11 cellular contexts compared by ENCODE assay signal in the genomic region with DNA sequence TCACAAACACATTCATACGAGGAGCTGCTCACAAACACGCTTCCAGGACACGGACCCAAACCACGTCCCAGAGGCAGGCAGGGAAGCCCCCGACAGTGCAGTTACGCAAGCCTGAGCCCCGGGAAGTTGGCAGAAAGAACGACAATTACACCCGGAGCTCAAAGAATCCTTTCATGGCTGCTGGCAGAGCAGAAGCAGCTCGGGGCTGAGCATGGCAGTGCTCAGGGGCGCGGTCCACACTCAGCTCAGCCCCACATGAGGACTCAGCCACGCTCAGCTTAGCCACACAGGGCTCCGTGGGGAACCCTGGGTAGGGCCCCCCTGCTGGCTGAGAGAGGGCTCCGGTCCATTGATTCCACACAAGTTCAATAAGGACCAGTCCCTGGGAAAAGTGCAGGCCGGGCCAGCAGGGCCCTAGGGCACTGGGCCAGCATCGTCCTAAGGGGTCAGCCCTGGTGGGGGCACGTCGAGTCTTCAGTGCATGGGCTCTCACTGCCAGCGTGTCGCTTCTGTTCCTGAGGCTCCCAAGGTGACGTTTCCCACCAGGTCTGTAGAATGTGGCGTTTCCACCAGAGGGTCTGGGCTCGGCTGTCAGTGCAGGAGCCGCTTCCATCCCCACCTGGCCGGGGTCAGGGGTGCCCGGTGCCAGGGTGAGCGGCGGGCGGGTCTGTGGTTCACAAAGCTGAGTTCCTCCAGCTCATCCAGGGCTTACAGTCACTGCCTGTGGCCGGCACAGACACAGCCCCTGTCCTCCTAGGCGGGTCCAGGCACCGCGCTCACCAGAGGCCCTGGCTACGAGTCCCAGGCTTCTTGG. TPM values are rescaled to one million over a fixed set of nuclear protein-coding genes. Genes with fewer than 3 reads are reported as not detected.
DNase-seq lines count a peak whose midpoint lies in the region; ATAC-seq and TF ChIP-seq lines count a peak whose summit lies in the region.
"Had no signal": no experiment of that assay in that cellular context is flagged by ENCODE, and none has a peak within 500 bp of the region (broad histone marks: within the 10 kb centered on the region; RNA-seq: fewer than 3 reads in every experiment).

No MANE protein-coding gene starts in this region.

- CTCF ChIA-PET in activated CD8-positive, alpha-beta T cell treated with anti-CD3 and anti-CD28 coated beads, Interleukin-2, amount 10 ng/mL, durations not matched to agents 7 days and 5 days (lab: Charles Lee), result no interaction called here
- CTCF ChIA-PET in activated CD8-positive, alpha-beta T cell treated with anti-CD3 and anti-CD28 coated beads for 36 hours (lab: Charles Lee), result interaction anchor here (1.5 kb wide), 1 partner anchor 15 kb away, joined by 3 read pairs; no protein-coding TSS in a partner anchor

- peaks cover 14% of the 10 kb centered on the region for H3K79me2 ChIP-seq in trophoblast cell (ENCODE audit: control insufficient read depth, insufficient read depth, low read length, poor library complexity)

- H3K27me3 Mint-ChIP-seq in activated CD8-positive, alpha-beta T cell treated with anti-CD3 and anti-CD28 coated beads, Interleukin-2, amount 10 ng/mL, durations not matched to agents 7 days and 5 days (ENCODE audit: low read depth), result peaks cover 2% of the 10 kb centered on the region
- no peaks in the 10 kb centered on the region for H3K27me3 Mint-ChIP-seq in activated CD8-positive, alpha-beta T cell treated with anti-CD3 and anti-CD28 coated beads for 36 hours
- peaks cover 5% of the 10 kb centered on the region for H3K27me3 Mint-ChIP-seq in glutamatergic neuron (ENCODE audit: unreplicated experiment)

- H3K27ac ChIP-seq in trophoblast cell (ENCODE audit: low read depth, low read length) (no peak overlapping the region), upper lobe of right lung (peak overlapping the region; percentile 36)

- no peak overlapping the region for H3K23ac ChIP-seq in trophoblast cell (ENCODE audit: low read length)

- H3K14ac ChIP-seq in trophoblast cell (ENCODE audit: low read length), result no peak overlapping the region

- H2AK5ac ChIP-seq in trophoblast cell (ENCODE audit: low read length), result peak overlapping the region; percentile 16

- no peak overlapping the region for H4K12ac ChIP-seq in trophoblast cell (ENCODE audit: low read depth, low read length)

- intact Hi-C loops in activated CD8-positive, alpha-beta T cell treated with anti-CD3 and anti-CD28 coated beads for 36 hours (cut with micrococcal nuclease), result no loop called here
- intact Hi-C loops in upper lobe of right lung (cut with DNase I), result no loop called here

- H3K4ac ChIP-seq in trophoblast cell (ENCODE audit: low read depth, low read length), result no peak overlapping the region

- no peak for ATAC-seq in activated CD8-positive, alpha-beta T cell treated with anti-CD3 and anti-CD28 coated beads, Interleukin-2, amount 10 ng/mL, durations not matched to agents 7 days and 5 days
- ATAC-seq in activated CD8-positive, alpha-beta T cell treated with anti-CD3 and anti-CD28 coated beads for 36 hours, result no peak
- no peak for ATAC-seq in upper lobe of right lung

- no peak overlapping the region for H3K18ac ChIP-seq in trophoblast cell (ENCODE audit: low read length)

- H3K4me3 ChIP-seq in trophoblast cell (ENCODE audit: low read depth, low read length) (no peak overlapping the region), upper lobe of right lung (no peak overlapping the region)
- H3K4me3 ChIP-seq: HAP-1 had no signal

- H3K9me3 ChIP-seq in trophoblast cell (ENCODE audit: insufficient read depth, low read depth, low read length), result no peaks in the 10 kb centered on the region
- H3K9me3 ChIP-seq in upper lobe of right lung, result no peaks in the 10 kb centered on the region
- H3K9me3 ChIP-seq: HAP-1 had no signal

- TF ChIP-seq CTCF in activated CD8-positive, alpha-beta T cell treated with anti-CD3 and anti-CD28 coated beads for 36 hours (IDR thresholded peaks at IDR 0.05), result no peak
- TF ChIP-seq CTCF in glutamatergic neuron (IDR thresholded peaks at IDR 0.05; ENCODE audit: partially characterized antibody, unreplicated experiment), result no peak
- TF ChIP-seq CTCF in upper lobe of right lung (IDR thresholded peaks at IDR 0.05), result no peak

- H3K9ac ChIP-seq in trophoblast cell (ENCODE audit: low read length), result no peak overlapping the region

- no CpG with 5 or more reads among the region's 35 CpGs for WGBS in trophoblast cell (ENCODE audit: extremely low coverage, insufficient coverage, insufficient read length)

- POLR2A ChIA-PET in activated CD8-positive, alpha-beta T cell treated with anti-CD3 and anti-CD28 coated beads, Interleukin-2, amount 10 ng/mL, durations not matched to agents 7 days and 5 days (lab: Charles Lee), result no interaction called here
- POLR2A ChIA-PET in activated CD8-positive, alpha-beta T cell treated with anti-CD3 and anti-CD28 coated beads for 36 hours (lab: Charles Lee), result no interaction called here

- H3K4me2 ChIP-seq in trophoblast cell (ENCODE audit: low read length), result no peak overlapping the region

- H3K27me3 ChIP-seq in trophoblast cell (ENCODE audit: insufficient read depth, low read length), result no peaks in the 10 kb centered on the region
- no peaks in the 10 kb centered on the region for H3K27me3 ChIP-seq in upper lobe of right lung

- DNase-seq in activated CD8-positive, alpha-beta T cell treated with anti-CD3 and anti-CD28 coated beads, Interleukin-2, amount 10 ng/mL, durations not matched to agents 7 days and 5 days, result no peak
- no peak for DNase-seq in activated CD8-positive, alpha-beta T cell treated with anti-CD3 and anti-CD28 coated beads for 36 hours
- peak; percentile 17 for DNase-seq in glutamatergic neuron
- DNase-seq in trophoblast cell, result no peak
- DNase-seq in upper lobe of right lung, result peak; percentile 58
- no peak for DNase-seq in dedifferentiated amniotic fluid mesenchymal stem cell (ENCODE audit: extremely low spot score)
- no peak for DNase-seq in DMS79 treated with DMSO at 0.1 percent for 48 hours (lab: John Stamatoyannopoulos, UW)
- DNase-seq in DMS114 treated with DMSO at 0.1 percent for 48 hours (lab: John Stamatoyannopoulos, UW; ENCODE audit: unreplicated experiment), result no peak
- DNase-seq: foreskin melanocyte, NCI-H526 had no signal

- H2BK120ac ChIP-seq in trophoblast cell (ENCODE audit: insufficient read depth, low read length, poor library complexity), result no peak overlapping the region

- peak overlapping the region; percentile 77 for H3K27ac Mint-ChIP-seq in activated CD8-positive, alpha-beta T cell treated with anti-CD3 and anti-CD28 coated beads, Interleukin-2, amount 10 ng/mL, durations not matched to agents 7 days and 5 days
- no peak overlapping the region for H3K27ac Mint-ChIP-seq in activated CD8-positive, alpha-beta T cell treated with anti-CD3 and anti-CD28 coated beads for 36 hours
- no peak overlapping the region for H3K27ac Mint-ChIP-seq in glutamatergic neuron (ENCODE audit: unreplicated experiment)

- no peak overlapping the region for H2BK5ac ChIP-seq in trophoblast cell (ENCODE audit: low read depth, low read length, poor library complexity)

- H3K36me3 Mint-ChIP-seq in activated CD8-positive, alpha-beta T cell treated with anti-CD3 and anti-CD28 coated beads, Interleukin-2, amount 10 ng/mL, durations not matched to agents 7 days and 5 days (ENCODE audit: low read depth), result peaks cover 7% of the 10 kb centered on the region
- no peaks in the 10 kb centered on the region for H3K36me3 Mint-ChIP-seq in activated CD8-positive, alpha-beta T cell treated with anti-CD3 and anti-CD28 coated beads for 36 hours (ENCODE audit: low read depth)
- H3K36me3 Mint-ChIP-seq in glutamatergic neuron (ENCODE audit: unreplicated experiment), result no peaks in the 10 kb centered on the region

- H2BK12ac ChIP-seq in trophoblast cell (ENCODE audit: low read length), result peak overlapping the region; percentile 15

- H3K36me3 ChIP-seq in trophoblast cell (ENCODE audit: control insufficient read depth in 1 of 2, insufficient read depth in 2 of 2, low read length in 2 of 2), result peaks cover 2% of the 10 kb centered on the region in 2 experiments
- peaks cover 2% of the 10 kb centered on the region for H3K36me3 ChIP-seq in upper lobe of right lung
- H3K36me3 ChIP-seq: HAP-1 had no signal

- no peak overlapping the region for H3K4me3 Mint-ChIP-seq in activated CD8-positive, alpha-beta T cell treated with anti-CD3 and anti-CD28 coated beads, Interleukin-2, amount 10 ng/mL, durations not matched to agents 7 days and 5 days
- no peak overlapping the region for H3K4me3 Mint-ChIP-seq in activated CD8-positive, alpha-beta T cell treated with anti-CD3 and anti-CD28 coated beads for 36 hours
- no peak overlapping the region for H3K4me3 Mint-ChIP-seq in glutamatergic neuron (ENCODE audit: unreplicated experiment)

- peaks cover 42% of the 10 kb centered on the region for H3K4me1 Mint-ChIP-seq in activated CD8-positive, alpha-beta T cell treated with anti-CD3 and anti-CD28 coated beads, Interleukin-2, amount 10 ng/mL, durations not matched to agents 7 days and 5 days (ENCODE audit: low read depth)
- peaks cover 32% of the 10 kb centered on the region for H3K4me1 Mint-ChIP-seq in activated CD8-positive, alpha-beta T cell treated with anti-CD3 and anti-CD28 coated beads for 36 hours (ENCODE audit: low read depth)
- peaks cover 22% of the 10 kb centered on the region for H3K4me1 Mint-ChIP-seq in glutamatergic neuron (ENCODE audit: low read depth, unreplicated experiment)

- H2AFZ ChIP-seq in trophoblast cell (ENCODE audit: insufficient read depth, low read length, poor library complexity), result no peak overlapping the region

- peaks cover 5% of the 10 kb centered on the region for H3K9me3 Mint-ChIP-seq in activated CD8-positive, alpha-beta T cell treated with anti-CD3 and anti-CD28 coated beads, Interleukin-2, amount 10 ng/mL, durations not matched to agents 7 days and 5 days (ENCODE audit: insufficient read depth)
- peaks cover 4% of the 10 kb centered on the region for H3K9me3 Mint-ChIP-seq in activated CD8-positive, alpha-beta T cell treated with anti-CD3 and anti-CD28 coated beads for 36 hours
- H3K9me3 Mint-ChIP-seq in glutamatergic neuron (ENCODE audit: unreplicated experiment), result no peaks in the 10 kb centered on the region

- H3K79me1 ChIP-seq in trophoblast cell (ENCODE audit: low read length), result peaks cover 39% of the 10 kb centered on the region

- H3K4me1 ChIP-seq in trophoblast cell (ENCODE audit: control insufficient read depth in 1 of 2, insufficient read depth in 2 of 2, low read length in 2 of 2) (peaks cover 46% of the 10 kb centered on the region in 2 experiments), upper lobe of right lung (peaks cover 43% of the 10 kb centered on the region)
- H3K4me1 ChIP-seq: HAP-1 had no signal

- no peak overlapping the region for H4K8ac ChIP-seq in trophoblast cell (ENCODE audit: low read depth, low read length)

- H4K91ac ChIP-seq in trophoblast cell (ENCODE audit: low read depth, low read length), result peak overlapping the region; percentile 0

RNA-seq across cellular contexts. Expression of a gene that starts 23.1 kb away (rescaled TPM):
- under 1 TPM; 0.53 to 0.65 TPM for total RNA-seq in activated CD8-positive, alpha-beta T cell treated with anti-CD3 and anti-CD28 coated beads, Interleukin-2, amount 10 ng/mL, durations not matched to agents 7 days and 5 days
- total RNA-seq in activated CD8-positive, alpha-beta T cell treated with anti-CD3 and anti-CD28 coated beads for 36 hours, result under 1 TPM; 0.23 to 0.25 TPM
- 47.6 TPM for total RNA-seq in glutamatergic neuron (ENCODE audit: unreplicated experiment)
- polyA plus RNA-seq in trophoblast cell (2013), result 15.7 and 17.6 TPM in 2 replicates
- 197 TPM for total RNA-seq in upper lobe of right lung

Comparison
In these comparisons a context has a peak if more than half of its experiments do, and no peak if none do; other contexts are left out.
1. DNase-seq: peak in glutamatergic neuron (single experiment) and upper lobe of right lung (single experiment); none in activated CD8-positive, alpha-beta T cell treated with anti-CD3 and anti-CD28 coated beads, Interleukin-2, amount 10 ng/mL, durations not matched to agents 7 days and 5 days (single experiment), activated CD8-positive, alpha-beta T cell treated with anti-CD3 and anti-CD28 coated beads for 36 hours (single experiment), trophoblast cell (0 of 2), dedifferentiated amniotic fluid mesenchymal stem cell (single experiment), DMS79 treated with DMSO at 0.1 percent for 48 hours (single experiment) and DMS114 treated with DMSO at 0.1 percent for 48 hours (single experiment).
2. RNA of a gene that starts 23.1 kb away (total RNA-seq): 197 TPM in upper lobe of right lung (single experiment) and 47.6 TPM in glutamatergic neuron (single experiment); 0.53 to 0.65 TPM in activated CD8-positive, alpha-beta T cell treated with anti-CD3 and anti-CD28 coated beads, Interleukin-2, amount 10 ng/mL, durations not matched to agents 7 days and 5 days and 0.23 to 0.25 TPM in activated CD8-positive, alpha-beta T cell treated with anti-CD3 and anti-CD28 coated beads for 36 hours; every median in the first group is over 10 times any median in the second.